2 cellular contexts compared by ENCODE assay signal in genomic region chr9:5951686-5952211, GRCh38.
A peak's percentile ranks its signal among the peaks of the same experiment; 100 is the strongest.
TF ChIP-seq lines count a peak whose summit lies in the region.

No MANE protein-coding gene starts in this region.

TF ChIP-seq in IMR-90, 13 proteins besides CTCF, POLR2A, EP300 and RAD21:
- TF ChIP-seq USF2 (IDR thresholded peaks at IDR 0.05; ENCODE audit: low read depth, low read length) (no peak), FOS (IDR thresholded peaks at IDR 0.05; ENCODE audit: low read depth, low read length) (0 out of 2 replicates have a peak, but pooled peaks have one; percentile 22)

TF ChIP-seq in GM12878, 131 proteins besides CTCF, POLR2A, EP300 and RAD21 (continued from another document):
- TF ChIP-seq CEBPZ (IDR thresholded peaks at IDR 0.05; ENCODE audit: low read depth, low read length), result no peak
